16 cellular contexts compared by ENCODE assay signal in genomic region chr17:29469251-29469650, GRCh38.
DNase-seq lines count a peak whose midpoint lies in the region; ATAC-seq, FAIRE-seq and TF ChIP-seq lines count a peak whose summit lies in the region.
"Had no signal": no experiment of that assay in that cellular context is flagged by ENCODE, and none has a peak within 500 bp of the region (broad histone marks: within the 10 kb centered on the region; RNA-seq: fewer than 3 reads in every experiment).

No MANE protein-coding gene starts in this region.

- H2AK9ac ChIP-seq in IMR-90 (replicated peaks; ENCODE audit: low read depth, low read length, poor library complexity) = no peak overlapping the region

- H4K8ac ChIP-seq in IMR-90 (ENCODE audit: low read depth in 2 of 2, low read length in 2 of 2) (no peak overlapping the region), trophoblast cell (ENCODE audit: low read depth, low read length) (no peak overlapping the region)

- peaks cover 2% of the 10 kb centered on the region; the same call in 1 of the 2 replicates for H3K9me1 ChIP-seq in IMR-90 (ENCODE audit: insufficient read depth, low read length)

- in situ Hi-C loops in IMR-90 (cut with MboI; ENCODE audit: low sequenced_read_pairs) (no loop called here), GM13977 (cut with MboI; ENCODE audit: low pct_unique_long_range_greater_than_20kb, low sequenced_read_pairs, unreplicated experiment) (no loop called here)

- H3K36me3 ChIP-seq in IMR-90 (ENCODE audit: control insufficient read depth, insufficient read depth, low read length) (peaks cover 23% of the 10 kb centered on the region), trophoblast cell (ENCODE audit: control insufficient read depth in 1 of 2, insufficient read depth in 2 of 2, low read length in 2 of 2) (peaks cover 16 to 20% of the 10 kb centered on the region in 2 experiments), pancreas (no peaks in the 10 kb centered on the region)

- H4K91ac ChIP-seq in IMR-90 (ENCODE audit: insufficient read depth, low read depth, low read length) (no peak overlapping the region), trophoblast cell (ENCODE audit: low read depth, low read length) (no peak overlapping the region)

- TF ChIP-seq POLR2A in IMR-90 (IDR thresholded peaks at IDR 0.05; ENCODE audit: low read depth, low read length) (no peak), NB4 (IDR thresholded peaks at IDR 0.05; ENCODE audit: extremely low read depth, insufficient read length) (no peak)

- ATAC-seq in IMR-90 (ENCODE audit: low read depth) (no peak), pancreas (no peak)
- ATAC-seq: PC-3 had no signal

- H3K4me2 ChIP-seq in IMR-90 (ENCODE audit: low read depth, low read length) = no peak overlapping the region
- H3K4me2 ChIP-seq in trophoblast cell (ENCODE audit: low read length) = no peak overlapping the region

- H2BK12ac ChIP-seq in trophoblast cell (ENCODE audit: low read length) = no peak overlapping the region

- intact Hi-C loops in IMR-90 (cut with micrococcal nuclease) (no loop called here), pancreas (cut with DNase I) (loop anchor here in 1 of 3 donors (10.0 kb wide), 1 partner anchor 94 kb away; no protein-coding TSS in a partner anchor)

- no peak overlapping the region for H3K18ac ChIP-seq in IMR-90 (ENCODE audit: low read depth, low read length)
- H3K18ac ChIP-seq in trophoblast cell (ENCODE audit: low read length) = no peak overlapping the region

- TF ChIP-seq RAD21 in IMR-90 (IDR thresholded peaks at IDR 0.05; ENCODE audit: low read length) = no peak

- H3K4ac ChIP-seq in IMR-90 (ENCODE audit: low read depth, low read length) (no peak overlapping the region), trophoblast cell (ENCODE audit: low read depth, low read length) (no peak overlapping the region)

- H3K9ac ChIP-seq in IMR-90 (ENCODE audit: low read depth, low read length) = no peak overlapping the region
- no peak overlapping the region for H3K9ac ChIP-seq in trophoblast cell (ENCODE audit: low read length)

- H2BK5ac ChIP-seq in IMR-90 (ENCODE audit: low read depth, low read length, poor library complexity, severe bottlenecking) (no peak overlapping the region), trophoblast cell (ENCODE audit: low read depth, low read length, poor library complexity) (no peak overlapping the region)

- H3K79me1 ChIP-seq in IMR-90 (ENCODE audit: low read depth in 1 of 2, low read length in 2 of 2) (peaks cover 8 to 39% of the 10 kb centered on the region in 2 experiments), trophoblast cell (ENCODE audit: low read length) (no peaks in the 10 kb centered on the region)

- H3K14ac ChIP-seq in IMR-90 (replicated peaks; ENCODE audit: low read depth, low read length) (no peak overlapping the region), trophoblast cell (ENCODE audit: low read length) (no peak overlapping the region)

- no peaks in the 10 kb centered on the region for H3K79me2 ChIP-seq in trophoblast cell (ENCODE audit: control insufficient read depth, insufficient read depth, low read length, poor library complexity)

- H2AK5ac ChIP-seq in IMR-90 (ENCODE audit: low read depth, low read length) (no peak overlapping the region), trophoblast cell (ENCODE audit: low read length) (no peak overlapping the region)

- no peak for FAIRE-seq in pancreas (lab: Jason Lieb, UNC)
- FAIRE-seq: HTR-8/SVneo had no signal

- BruUV-seq in IMR-90 (replicated peaks; lab: Mats Ljungman, UMichigan) = no TSS peak

- H3K27ac ChIP-seq in IMR-90 (ENCODE audit: insufficient read depth, low read length) = no peak overlapping the region
- no peak overlapping the region for H3K27ac ChIP-seq in trophoblast cell (ENCODE audit: low read depth, low read length)
- H3K27ac ChIP-seq in pancreas = no peak overlapping the region

- no peak overlapping the region for H4K5ac ChIP-seq in IMR-90 (ENCODE audit: low read depth, low read length)

- H3K9me3 ChIP-seq in IMR-90 (ENCODE audit: control insufficient read depth, insufficient read depth, low read length) (no peaks in the 10 kb centered on the region), trophoblast cell (ENCODE audit: insufficient read depth, low read depth, low read length) (no peaks in the 10 kb centered on the region), pancreas (no peaks in the 10 kb centered on the region)
- H3K9me3 ChIP-seq: HAP-1 had no signal

- no peak overlapping the region for H4K12ac ChIP-seq in trophoblast cell (ENCODE audit: low read depth, low read length)

- TF ChIP-seq CTCF in IMR-90 (conservative IDR thresholded peaks at IDR 0.05; ENCODE audit: low read depth, low read length) = no peak
- TF ChIP-seq CTCF in NB4 (IDR thresholded peaks at IDR 0.05; ENCODE audit: low read depth, low read length) = no peak
- TF ChIP-seq CTCF in GM13977 (IDR thresholded peaks at IDR 0.05; ENCODE audit: extremely low read depth, insufficient read depth, missing control alignments) = no peak
- TF ChIP-seq CTCF in pancreas (IDR thresholded peaks at IDR 0.05) = no peak

- dilution Hi-C loops in IMR-90 (cut with HindIII; ENCODE audit: low sequenced_read_pairs, unreplicated experiment) = no loop called here

- H2BK120ac ChIP-seq in IMR-90 (ENCODE audit: low read depth, low read length) (no peak overlapping the region), trophoblast cell (ENCODE audit: insufficient read depth, low read length, poor library complexity) (no peak overlapping the region)

- CTCF ChIA-PET in IMR-90 (lab: Yijun Ruan, JAX) = no interaction called here

- H3K56ac ChIP-seq in IMR-90 (ENCODE audit: extremely low read depth, insufficient read depth, low read length) = no peak overlapping the region

- POLR2A ChIA-PET in IMR-90 (lab: Charles Lee; ENCODE audit: unreplicated experiment) = no interaction called here

- no peak for DNase-seq in IMR-90
- peak; percentile 11 for DNase-seq in NB4 (ENCODE audit: low read depth)
- DNase-seq in amniotic epithelial cell (ENCODE audit: low read depth) = peak; percentile 92
- DNase-seq in trophoblast cell = peak; percentile 32 to 87
- DNase-seq in GM13977 (ENCODE audit: low spot score) = no peak
- DNase-seq in NCI-H2029 (lab: John Stamatoyannopoulos, UW) = no peak
- DNase-seq in pancreas = no peak
- DNase-seq: C1 segment of cervical spinal cord, DND-41, NCI-H1417 treated with DMSO at 0.1 percent for 48 hours, NCI-H2029 treated with DMSO at 0.1 percent for 48 hours, PC-3, RPMI8226, SHP77 treated with DMSO at 0.1 percent for 48 hours had no signal

- H3K27me3 ChIP-seq in IMR-90 (ENCODE audit: control insufficient read depth, insufficient read depth, low read length) (no peaks in the 10 kb centered on the region), trophoblast cell (ENCODE audit: insufficient read depth, low read length) (no peaks in the 10 kb centered on the region), pancreas (no peaks in the 10 kb centered on the region)

- H4K20me1 ChIP-seq in IMR-90 (ENCODE audit: insufficient read depth, low read length) = no peaks in the 10 kb centered on the region; the same call in 1 of the 2 replicates

- no peaks in the 10 kb centered on the region for H3K4me1 ChIP-seq in IMR-90 (ENCODE audit: control insufficient read depth, insufficient read depth, low read length)
- no peaks in the 10 kb centered on the region for H3K4me1 ChIP-seq in trophoblast cell (ENCODE audit: control insufficient read depth in 1 of 2, insufficient read depth in 2 of 2, low read length in 2 of 2)
- H3K4me1 ChIP-seq in pancreas = no peaks in the 10 kb centered on the region
- H3K4me1 ChIP-seq: HAP-1 had no signal

- no peak overlapping the region for H2BK20ac ChIP-seq in IMR-90 (ENCODE audit: low read depth, low read length)

- H3K23ac ChIP-seq in IMR-90 (ENCODE audit: low read depth, low read length) (no peak overlapping the region), trophoblast cell (ENCODE audit: low read length) (no peak overlapping the region)

- no peak overlapping the region for H2AFZ ChIP-seq in IMR-90 (replicated peaks; ENCODE audit: low read length, poor library complexity)
- H2AFZ ChIP-seq in trophoblast cell (ENCODE audit: insufficient read depth, low read length, poor library complexity) = no peak overlapping the region

- 100% methylated on average over 1 of the region's 3 CpGs; no CpG with 5 or more reads in 1 of the 2 experiments for WGBS in IMR-90 (ENCODE audit: extremely low coverage in 2 of 2, insufficient read length in 1 of 2), 2 experiments
- no CpG with 5 or more reads among the region's 3 CpGs for WGBS in trophoblast cell (ENCODE audit: extremely low coverage, insufficient coverage, insufficient read length)
- WGBS in pancreas, 2 donors = 93 to 94% methylated on average over 3 of the region's 3 CpGs

- no peak overlapping the region for H3K4me3 ChIP-seq in IMR-90 (ENCODE audit: insufficient read depth, low read depth, low read length)
- no peak overlapping the region for H3K4me3 ChIP-seq in NB4 (ENCODE audit: low read depth, low read length)
- H3K4me3 ChIP-seq in trophoblast cell (ENCODE audit: low read depth, low read length) = no peak overlapping the region
- no peak overlapping the region for H3K4me3 ChIP-seq in pancreas
- H3K4me3 ChIP-seq: HAP-1 had no signal

- no peak overlapping the region for H2BK15ac ChIP-seq in IMR-90 (ENCODE audit: low read depth, low read length)

TF ChIP-seq in IMR-90, 13 proteins besides CTCF, POLR2A, EP300 and RAD21:
- TF ChIP-seq RFX5 (IDR thresholded peaks at IDR 0.05; ENCODE audit: low read depth, low read length) = no peak
- no peak for TF ChIP-seq FOS (IDR thresholded peaks at IDR 0.05; ENCODE audit: low read depth, low read length)
- TF ChIP-seq CEBPB (IDR thresholded peaks at IDR 0.05; ENCODE audit: low read depth, low read length) = 0 out of 2 replicates have a peak, but pooled peaks have one; percentile 28
- TF ChIP-seq BHLHE40 (IDR thresholded peaks at IDR 0.05; ENCODE audit: low read depth, low read length) = no peak

Comparison
In these comparisons a context has a peak if more than half of its experiments do, and no peak if none do; other contexts are left out.
1. DNase-seq: peak in NB4 (single experiment), amniotic epithelial cell (single experiment) and trophoblast cell (2 of 2); none in IMR-90 (single experiment), GM13977 (single experiment), NCI-H2029 (single experiment) and pancreas (0 of 6).